In the genomic region with DNA sequence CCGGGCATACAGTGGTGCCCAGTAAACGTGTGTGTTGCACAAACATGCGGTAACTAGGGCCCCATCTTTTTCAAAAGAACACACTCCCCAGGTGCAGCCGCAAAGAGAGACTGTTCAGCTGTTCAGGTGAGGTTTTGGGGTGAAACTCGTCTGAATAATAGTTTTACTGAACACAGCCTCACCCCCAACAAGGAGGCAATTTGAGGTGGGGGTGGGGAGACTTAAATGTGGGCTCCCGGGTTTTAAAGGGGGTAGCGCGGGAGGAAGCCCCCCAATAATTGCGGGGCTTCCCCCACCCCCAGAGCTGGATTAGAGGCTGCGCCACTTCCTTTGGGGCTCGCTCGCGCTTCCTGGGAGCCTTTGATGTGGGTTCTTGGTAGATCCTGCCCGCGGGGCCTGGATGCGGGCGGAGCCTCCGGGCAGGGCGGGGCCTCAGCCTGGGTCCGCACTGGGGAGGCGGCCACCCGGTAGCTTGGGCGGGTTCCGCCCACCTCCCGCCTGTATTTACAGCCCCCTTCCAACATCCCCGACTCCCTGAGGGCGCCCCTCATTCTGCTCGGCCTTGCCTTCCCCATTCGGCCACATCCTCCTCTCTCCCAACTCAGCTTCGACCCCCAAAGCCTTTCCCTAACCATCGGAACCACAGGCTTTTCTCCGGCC, we compare ENCODE assay signal across 1 cellular context.
TF ChIP-seq lines count a peak whose summit lies in the region.

No MANE protein-coding gene starts in this region.

TF ChIP-seq in K562, 482 proteins besides CTCF, POLR2A, EP300 and RAD21 (continued from another document and continues in another):
- TF ChIP-seq, protein P1, sequence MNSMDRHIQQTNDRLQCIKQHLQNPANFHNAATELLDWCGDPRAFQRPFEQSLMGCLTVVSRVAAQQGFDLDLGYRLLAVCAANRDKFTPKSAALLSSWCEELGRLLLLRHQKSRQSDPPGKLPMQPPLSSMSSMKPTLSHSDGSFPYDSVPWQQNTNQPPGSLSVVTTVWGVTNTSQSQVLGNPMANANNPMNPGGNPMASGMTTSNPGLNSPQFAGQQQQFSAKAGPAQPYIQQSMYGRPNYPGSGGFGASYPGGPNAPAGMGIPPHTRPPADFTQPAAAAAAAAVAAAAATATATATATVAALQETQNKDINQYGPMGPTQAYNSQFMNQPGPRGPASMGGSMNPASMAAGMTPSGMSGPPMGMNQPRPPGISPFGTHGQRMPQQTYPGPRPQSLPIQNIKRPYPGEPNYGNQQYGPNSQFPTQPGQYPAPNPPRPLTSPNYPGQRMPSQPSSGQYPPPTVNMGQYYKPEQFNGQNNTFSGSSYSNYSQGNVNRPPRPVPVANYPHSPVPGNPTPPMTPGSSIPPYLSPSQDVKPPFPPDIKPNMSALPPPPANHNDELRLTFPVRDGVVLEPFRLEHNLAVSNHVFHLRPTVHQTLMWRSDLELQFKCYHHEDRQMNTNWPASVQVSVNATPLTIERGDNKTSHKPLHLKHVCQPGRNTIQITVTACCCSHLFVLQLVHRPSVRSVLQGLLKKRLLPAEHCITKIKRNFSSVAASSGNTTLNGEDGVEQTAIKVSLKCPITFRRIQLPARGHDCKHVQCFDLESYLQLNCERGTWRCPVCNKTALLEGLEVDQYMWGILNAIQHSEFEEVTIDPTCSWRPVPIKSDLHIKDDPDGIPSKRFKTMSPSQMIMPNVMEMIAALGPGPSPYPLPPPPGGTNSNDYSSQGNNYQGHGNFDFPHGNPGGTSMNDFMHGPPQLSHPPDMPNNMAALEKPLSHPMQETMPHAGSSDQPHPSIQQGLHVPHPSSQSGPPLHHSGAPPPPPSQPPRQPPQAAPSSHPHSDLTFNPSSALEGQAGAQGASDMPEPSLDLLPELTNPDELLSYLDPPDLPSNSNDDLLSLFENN (IDR thresholded peaks at IDR 0.05; ENCODE audit: low read depth in 2 of 2, low read length in 2 of 2) = no peak
- TF ChIP-seq ZNF143 (CRISPR knock-in tag; IDR thresholded peaks at IDR 0.05) = no peak
- no peak for TF ChIP-seq PHF21A (IDR thresholded peaks at IDR 0.05; ENCODE audit: borderline replicate concordance, low read depth)
- TF ChIP-seq, protein P2, sequence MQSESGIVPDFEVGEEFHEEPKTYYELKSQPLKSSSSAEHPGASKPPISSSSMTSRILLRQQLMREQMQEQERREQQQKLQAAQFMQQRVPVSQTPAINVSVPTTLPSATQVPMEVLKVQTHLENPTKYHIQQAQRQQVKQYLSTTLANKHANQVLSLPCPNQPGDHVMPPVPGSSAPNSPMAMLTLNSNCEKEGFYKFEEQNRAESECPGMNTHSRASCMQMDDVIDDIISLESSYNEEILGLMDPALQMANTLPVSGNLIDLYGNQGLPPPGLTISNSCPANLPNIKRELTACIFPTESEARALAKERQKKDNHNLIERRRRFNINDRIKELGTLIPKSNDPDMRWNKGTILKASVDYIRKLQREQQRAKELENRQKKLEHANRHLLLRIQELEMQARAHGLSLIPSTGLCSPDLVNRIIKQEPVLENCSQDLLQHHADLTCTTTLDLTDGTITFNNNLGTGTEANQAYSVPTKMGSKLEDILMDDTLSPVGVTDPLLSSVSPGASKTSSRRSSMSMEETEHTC (IDR thresholded peaks at IDR 0.05) = no peak
- TF ChIP-seq DDX20 (tag; IDR thresholded peaks at IDR 0.05; ENCODE audit: low read depth) = no peak
- TF ChIP-seq NCOA6 (IDR thresholded peaks at IDR 0.05) = no peak
- TF ChIP-seq PHB (CRISPR knock-in tag; IDR thresholded peaks at IDR 0.05) = no peak
- TF ChIP-seq ARID2 (IDR thresholded peaks at IDR 0.05) = no peak
- TF ChIP-seq MTF1 (CRISPR knock-in tag; IDR thresholded peaks at IDR 0.05; ENCODE audit: borderline replicate concordance) = no peak
- no peak for TF ChIP-seq KDM2B (CRISPR knock-in tag; IDR thresholded peaks at IDR 0.05)
- TF ChIP-seq MYC (IDR thresholded peaks at IDR 0.05; ENCODE audit: low read depth, low read length) = no peak
- TF ChIP-seq MYC (CRISPR knock-in tag; IDR thresholded peaks at IDR 0.05; ENCODE audit: borderline replicate concordance, low read depth) = no peak
- TF ChIP-seq HMG20B (CRISPR knock-in tag; IDR thresholded peaks at IDR 0.05) = no peak
- TF ChIP-seq HLTF (IDR thresholded peaks at IDR 0.05) = no peak
- peak; percentile 35 for TF ChIP-seq PCBP1 (IDR thresholded peaks at IDR 0.05; ENCODE audit: low read depth, low read length, poor library complexity, severe bottlenecking)
- TF ChIP-seq NFE2 (IDR thresholded peaks at IDR 0.05; ENCODE audit: low read depth) = no peak
- TF ChIP-seq ZNF668 (CRISPR knock-in tag; IDR thresholded peaks at IDR 0.05) = peak; percentile 47; the same call in 1 of the 2 replicates
- no peak for TF ChIP-seq ZC3H11A (IDR thresholded peaks at IDR 0.05; ENCODE audit: low read depth, low read length)
- no peak for TF ChIP-seq RFX1 (IDR thresholded peaks at IDR 0.05)
- peak; percentile 42 for TF ChIP-seq POLR2B (IDR thresholded peaks at IDR 0.05; ENCODE audit: low read depth, partially characterized antibody)
- TF ChIP-seq, protein P3, sequence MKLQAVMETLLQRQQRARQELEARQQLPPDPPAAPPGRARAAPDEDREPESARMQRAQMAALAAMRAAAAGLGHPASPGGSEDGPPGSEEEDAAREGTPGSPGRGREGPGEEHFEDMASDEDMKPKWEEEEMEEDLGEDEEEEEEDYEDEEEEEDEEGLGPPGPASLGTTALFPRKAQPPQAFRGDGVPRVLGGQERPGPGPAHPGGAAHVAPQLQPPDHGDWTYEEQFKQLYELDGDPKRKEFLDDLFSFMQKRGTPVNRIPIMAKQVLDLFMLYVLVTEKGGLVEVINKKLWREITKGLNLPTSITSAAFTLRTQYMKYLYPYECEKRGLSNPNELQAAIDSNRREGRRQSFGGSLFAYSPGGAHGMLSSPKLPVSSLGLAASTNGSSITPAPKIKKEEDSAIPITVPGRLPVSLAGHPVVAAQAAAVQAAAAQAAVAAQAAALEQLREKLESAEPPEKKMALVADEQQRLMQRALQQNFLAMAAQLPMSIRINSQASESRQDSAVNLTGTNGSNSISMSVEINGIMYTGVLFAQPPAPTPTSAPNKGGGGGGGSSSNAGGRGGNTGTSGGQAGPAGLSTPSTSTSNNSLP (IDR thresholded peaks at IDR 0.05; ENCODE audit: borderline replicate concordance, low read depth, low read length) = no peak
- TF ChIP-seq, protein P4, sequence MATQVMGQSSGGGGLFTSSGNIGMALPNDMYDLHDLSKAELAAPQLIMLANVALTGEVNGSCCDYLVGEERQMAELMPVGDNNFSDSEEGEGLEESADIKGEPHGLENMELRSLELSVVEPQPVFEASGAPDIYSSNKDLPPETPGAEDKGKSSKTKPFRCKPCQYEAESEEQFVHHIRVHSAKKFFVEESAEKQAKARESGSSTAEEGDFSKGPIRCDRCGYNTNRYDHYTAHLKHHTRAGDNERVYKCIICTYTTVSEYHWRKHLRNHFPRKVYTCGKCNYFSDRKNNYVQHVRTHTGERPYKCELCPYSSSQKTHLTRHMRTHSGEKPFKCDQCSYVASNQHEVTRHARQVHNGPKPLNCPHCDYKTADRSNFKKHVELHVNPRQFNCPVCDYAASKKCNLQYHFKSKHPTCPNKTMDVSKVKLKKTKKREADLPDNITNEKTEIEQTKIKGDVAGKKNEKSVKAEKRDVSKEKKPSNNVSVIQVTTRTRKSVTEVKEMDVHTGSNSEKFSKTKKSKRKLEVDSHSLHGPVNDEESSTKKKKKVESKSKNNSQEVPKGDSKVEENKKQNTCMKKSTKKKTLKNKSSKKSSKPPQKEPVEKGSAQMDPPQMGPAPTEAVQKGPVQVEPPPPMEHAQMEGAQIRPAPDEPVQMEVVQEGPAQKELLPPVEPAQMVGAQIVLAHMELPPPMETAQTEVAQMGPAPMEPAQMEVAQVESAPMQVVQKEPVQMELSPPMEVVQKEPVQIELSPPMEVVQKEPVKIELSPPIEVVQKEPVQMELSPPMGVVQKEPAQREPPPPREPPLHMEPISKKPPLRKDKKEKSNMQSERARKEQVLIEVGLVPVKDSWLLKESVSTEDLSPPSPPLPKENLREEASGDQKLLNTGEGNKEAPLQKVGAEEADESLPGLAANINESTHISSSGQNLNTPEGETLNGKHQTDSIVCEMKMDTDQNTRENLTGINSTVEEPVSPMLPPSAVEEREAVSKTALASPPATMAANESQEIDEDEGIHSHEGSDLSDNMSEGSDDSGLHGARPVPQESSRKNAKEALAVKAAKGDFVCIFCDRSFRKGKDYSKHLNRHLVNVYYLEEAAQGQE (CRISPR knock-in tag; IDR thresholded peaks at IDR 0.05; ENCODE audit: low read depth) = no peak
- TF ChIP-seq, protein P5, sequence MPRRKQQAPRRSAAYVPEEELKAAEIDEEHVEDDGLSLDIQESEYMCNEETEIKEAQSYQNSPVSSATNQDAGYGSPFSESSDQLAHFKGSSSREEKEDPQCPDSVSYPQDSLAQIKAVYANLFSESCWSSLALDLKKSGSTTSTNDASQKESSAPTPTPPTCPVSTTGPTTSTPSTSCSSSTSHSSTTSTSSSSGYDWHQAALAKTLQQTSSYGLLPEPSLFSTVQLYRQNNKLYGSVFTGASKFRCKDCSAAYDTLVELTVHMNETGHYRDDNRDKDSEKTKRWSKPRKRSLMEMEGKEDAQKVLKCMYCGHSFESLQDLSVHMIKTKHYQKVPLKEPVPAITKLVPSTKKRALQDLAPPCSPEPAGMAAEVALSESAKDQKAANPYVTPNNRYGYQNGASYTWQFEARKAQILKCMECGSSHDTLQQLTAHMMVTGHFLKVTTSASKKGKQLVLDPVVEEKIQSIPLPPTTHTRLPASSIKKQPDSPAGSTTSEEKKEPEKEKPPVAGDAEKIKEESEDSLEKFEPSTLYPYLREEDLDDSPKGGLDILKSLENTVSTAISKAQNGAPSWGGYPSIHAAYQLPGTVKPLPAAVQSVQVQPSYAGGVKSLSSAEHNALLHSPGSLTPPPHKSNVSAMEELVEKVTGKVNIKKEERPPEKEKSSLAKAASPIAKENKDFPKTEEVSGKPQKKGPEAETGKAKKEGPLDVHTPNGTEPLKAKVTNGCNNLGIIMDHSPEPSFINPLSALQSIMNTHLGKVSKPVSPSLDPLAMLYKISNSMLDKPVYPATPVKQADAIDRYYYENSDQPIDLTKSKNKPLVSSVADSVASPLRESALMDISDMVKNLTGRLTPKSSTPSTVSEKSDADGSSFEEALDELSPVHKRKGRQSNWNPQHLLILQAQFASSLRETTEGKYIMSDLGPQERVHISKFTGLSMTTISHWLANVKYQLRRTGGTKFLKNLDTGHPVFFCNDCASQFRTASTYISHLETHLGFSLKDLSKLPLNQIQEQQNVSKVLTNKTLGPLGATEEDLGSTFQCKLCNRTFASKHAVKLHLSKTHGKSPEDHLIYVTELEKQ (CRISPR knock-in tag; IDR thresholded peaks at IDR 0.05) = no peak
- 0 out of 2 replicates have a peak, but pooled peaks have one; percentile 40 for TF ChIP-seq ZKSCAN1 (IDR thresholded peaks at IDR 0.05; ENCODE audit: low read depth, low read length)
- no peak for TF ChIP-seq ZNF124 (CRISPR knock-in tag; IDR thresholded peaks at IDR 0.05)
- no peak for TF ChIP-seq PRMT5 (CRISPR knock-in tag; IDR thresholded peaks at IDR 0.05)
- no peak for TF ChIP-seq GABPB1 (CRISPR knock-in tag; IDR thresholded peaks at IDR 0.05)
- TF ChIP-seq, protein P6, sequence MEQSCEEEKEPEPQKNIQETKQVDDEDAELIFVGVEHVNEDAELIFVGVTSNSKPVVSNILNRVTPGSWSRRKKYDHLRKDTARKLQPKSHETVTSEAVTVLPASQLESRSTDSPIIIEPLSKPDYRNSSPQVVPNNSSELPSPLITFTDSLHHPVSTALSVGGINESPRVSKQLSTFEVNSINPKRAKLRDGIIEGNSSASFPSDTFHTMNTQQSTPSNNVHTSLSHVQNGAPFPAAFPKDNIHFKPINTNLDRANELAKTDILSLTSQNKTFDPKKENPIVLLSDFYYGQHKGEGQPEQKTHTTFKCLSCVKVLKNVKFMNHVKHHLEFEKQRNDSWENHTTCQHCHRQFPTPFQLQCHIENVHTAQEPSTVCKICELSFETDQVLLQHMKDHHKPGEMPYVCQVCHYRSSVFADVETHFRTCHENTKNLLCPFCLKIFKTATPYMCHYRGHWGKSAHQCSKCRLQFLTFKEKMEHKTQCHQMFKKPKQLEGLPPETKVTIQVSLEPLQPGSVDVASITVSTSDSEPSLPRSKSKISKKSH (CRISPR knock-in tag; IDR thresholded peaks at IDR 0.05) = no peak
- no peak for TF ChIP-seq RBM17 (IDR thresholded peaks at IDR 0.05; ENCODE audit: borderline replicate concordance, low read depth, low read length)
- TF ChIP-seq SIRT6 (IDR thresholded peaks at IDR 0.05; ENCODE audit: low read depth, low read length) = no peak
- no peak for TF ChIP-seq ATF1 (CRISPR knock-in tag; IDR thresholded peaks at IDR 0.05)
- peak; percentile 44 for TF ChIP-seq ATF1 (tag; IDR thresholded peaks at IDR 0.05)
- TF ChIP-seq MIER1 (IDR thresholded peaks at IDR 0.05; ENCODE audit: low read depth) = no peak
- no peak for TF ChIP-seq ZNF445 (CRISPR knock-in tag; IDR thresholded peaks at IDR 0.05; ENCODE audit: low read depth)
- TF ChIP-seq TAL1 (IDR thresholded peaks at IDR 0.05) = no peak
- TF ChIP-seq ATF7 (IDR thresholded peaks at IDR 0.05) = peak; percentile 25; the same call in 1 of the 2 replicates
- TF ChIP-seq, protein P7, sequence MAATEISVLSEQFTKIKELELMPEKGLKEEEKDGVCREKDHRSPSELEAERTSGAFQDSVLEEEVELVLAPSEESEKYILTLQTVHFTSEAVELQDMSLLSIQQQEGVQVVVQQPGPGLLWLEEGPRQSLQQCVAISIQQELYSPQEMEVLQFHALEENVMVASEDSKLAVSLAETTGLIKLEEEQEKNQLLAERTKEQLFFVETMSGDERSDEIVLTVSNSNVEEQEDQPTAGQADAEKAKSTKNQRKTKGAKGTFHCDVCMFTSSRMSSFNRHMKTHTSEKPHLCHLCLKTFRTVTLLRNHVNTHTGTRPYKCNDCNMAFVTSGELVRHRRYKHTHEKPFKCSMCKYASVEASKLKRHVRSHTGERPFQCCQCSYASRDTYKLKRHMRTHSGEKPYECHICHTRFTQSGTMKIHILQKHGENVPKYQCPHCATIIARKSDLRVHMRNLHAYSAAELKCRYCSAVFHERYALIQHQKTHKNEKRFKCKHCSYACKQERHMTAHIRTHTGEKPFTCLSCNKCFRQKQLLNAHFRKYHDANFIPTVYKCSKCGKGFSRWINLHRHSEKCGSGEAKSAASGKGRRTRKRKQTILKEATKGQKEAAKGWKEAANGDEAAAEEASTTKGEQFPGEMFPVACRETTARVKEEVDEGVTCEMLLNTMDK (IDR thresholded peaks at IDR 0.05; ENCODE audit: borderline replicate concordance, insufficient read depth, low read depth, low read length, poor library complexity, severe bottlenecking) = no peak
- TF ChIP-seq KLF1 (tag; IDR thresholded peaks at IDR 0.05) = no peak
- no peak for TF ChIP-seq SMARCA5 (IDR thresholded peaks at IDR 0.05)
- peak; percentile 55; the same call in 1 of the 2 replicates for TF ChIP-seq LCOR (CRISPR knock-in tag; IDR thresholded peaks at IDR 0.05)
- TF ChIP-seq FOXJ3 (CRISPR knock-in tag; IDR thresholded peaks at IDR 0.05) = no peak
- TF ChIP-seq POLR2G (IDR thresholded peaks at IDR 0.05; ENCODE audit: low read depth, low read length) = peak; percentile 82
- no peak for TF ChIP-seq ZNF224 (CRISPR knock-in tag; IDR thresholded peaks at IDR 0.05)
- no peak for TF ChIP-seq ZNF707 (CRISPR knock-in tag; conservative IDR thresholded peaks at IDR 0.05)
- TF ChIP-seq, protein P8, sequence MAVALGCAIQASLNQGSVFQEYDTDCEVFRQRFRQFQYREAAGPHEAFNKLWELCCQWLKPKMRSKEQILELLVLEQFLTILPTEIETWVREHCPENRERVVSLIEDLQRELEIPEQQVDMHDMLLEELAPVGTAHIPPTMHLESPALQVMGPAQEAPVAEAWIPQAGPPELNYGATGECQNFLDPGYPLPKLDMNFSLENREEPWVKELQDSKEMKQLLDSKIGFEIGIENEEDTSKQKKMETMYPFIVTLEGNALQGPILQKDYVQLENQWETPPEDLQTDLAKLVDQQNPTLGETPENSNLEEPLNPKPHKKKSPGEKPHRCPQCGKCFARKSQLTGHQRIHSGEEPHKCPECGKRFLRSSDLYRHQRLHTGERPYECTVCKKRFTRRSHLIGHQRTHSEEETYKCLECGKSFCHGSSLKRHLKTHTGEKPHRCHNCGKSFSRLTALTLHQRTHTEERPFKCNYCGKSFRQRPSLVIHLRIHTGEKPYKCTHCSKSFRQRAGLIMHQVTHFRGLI (CRISPR knock-in tag; IDR thresholded peaks at IDR 0.05) = no peak
- TF ChIP-seq PRPF4 (IDR thresholded peaks at IDR 0.05; ENCODE audit: insufficient read depth, low read depth, low read length, poor library complexity, severe bottlenecking) = no peak
